34 cellular contexts compared by ENCODE assay signal in genomic region chr5:122842016-122842580, GRCh38.
"Had no signal": no experiment of that assay in that cellular context is flagged by ENCODE, and none has a peak within 500 bp of the region (broad histone marks: within the 10 kb centered on the region; RNA-seq: fewer than 3 reads in every experiment).

No MANE protein-coding gene starts in this region.

- H3K9me3 ChIP-seq: adrenal gland, body of pancreas, breast epithelium had no signal

- H3K4me3 Mint-ChIP-seq: activated B cell treated with CpG ODN at 0.5 μM for 24 hours; activated CD4-positive, alpha-beta memory T cell treated with anti-CD3 and anti-CD28 coated beads for 36 hours; activated CD4-positive, alpha-beta T cell treated with anti-CD3 and anti-CD28 coated beads, Interleukin-2, amount 10 ng/mL, durations not matched to agents 24 days and 14 days; activated CD8-positive, alpha-beta T cell treated with anti-CD3 and anti-CD28 coated beads for 36 hours; activated naive CD4-positive, alpha-beta T cell treated with anti-CD3 and anti-CD28 coated beads for 36 hours; activated naive CD8-positive, alpha-beta T cell treated with anti-CD3 and anti-CD28 coated beads for 36 hours; activated T-cell treated with anti-CD3 and anti-CD28 coated beads, Interleukin-2, amount 50 U/mL, for 4 hours; activated T-cell treated with anti-CD3 and anti-CD28 coated beads, Interleukin-2, amount 50 U/mL, for 72 hours; activated T-helper 1 cell treated with anti-CD3 and anti-CD28 coated beads, Interleukin-12 subunit alpha, Interleukin-12 subunit beta, Interleukin-2, Interleukin-4 antibody, amounts not matched to agents 30 ng/mL and 10 ng/mL and 1 ng/mL, durations not matched to agents 14 hours and 24 hours and 36 hours; activated T-helper 17 cell treated with anti-CD3 and anti-CD28 coated beads, Interleukin-2, amount 50 U/mL, for 72 hours; T-cell; T-helper 2 cell treated with Interferon-gamma antibody and Interleukin-4, amounts not matched to agents 5 μg/mL and 100 μg/mL, for 36 hours had no signal

- H3K27me3 ChIP-seq: adrenal gland, body of pancreas, brain microvascular endothelial cell, breast epithelium had no signal

- ATAC-seq: activated CD8-positive, alpha-beta T cell treated with anti-CD3 and anti-CD28 coated beads for 36 hours; activated naive CD4-positive, alpha-beta T cell treated with anti-CD3 and anti-CD28 coated beads, Interleukin-2, amount 50 U/mL, for 72 hours; activated T-cell treated with anti-CD3 and anti-CD28 coated beads, Interleukin-2, amount 50 U/mL, for 4 hours; activated T-cell treated with anti-CD3 and anti-CD28 coated beads, Interleukin-2, amount 50 U/mL, for 72 hours; activated T-helper 17 cell treated with anti-CD3 and anti-CD28 coated beads, Interleukin-2, amount 50 U/mL, for 72 hours; body of pancreas; T-cell had no signal

- H3K27me3 Mint-ChIP-seq: activated B cell treated with CpG ODN at 0.5 μM for 24 hours; activated CD4-positive, alpha-beta memory T cell treated with anti-CD3 and anti-CD28 coated beads for 36 hours; activated T-helper 17 cell treated with anti-CD3 and anti-CD28 coated beads, Interleukin-2, amount 50 U/mL, for 72 hours had no signal

- DNase-seq: activated B cell treated with CpG ODN at 0.5 μM for 24 hours; activated CD4-positive, alpha-beta memory T cell treated with anti-CD3 and anti-CD28 coated beads for 36 hours; activated CD4-positive, alpha-beta T cell treated with anti-CD3 and anti-CD28 coated beads for 4 hours; activated CD4-positive, alpha-beta T cell treated with anti-CD3 and anti-CD28 coated beads, Interleukin-2, amount 10 ng/mL, durations not matched to agents 24 days and 14 days; activated CD4-positive, alpha-beta T cell treated with anti-CD3 and anti-CD28 coated beads, Interleukin-2, amount 50 U/mL, for 1 hour; activated CD4-positive, alpha-beta T cell treated with anti-CD3 and anti-CD28 coated beads, Interleukin-2, amount 50 U/mL, for 4 hours; activated CD4-positive, CD25-positive, alpha-beta regulatory T cell treated with anti-CD3 and anti-CD28 coated beads, Interleukin-2, amount 50 U/mL, for 72 hours; activated CD8-positive, alpha-beta memory T cell treated with anti-CD3 and anti-CD28 coated beads, Interleukin-2, amount 50 U/mL, for 4 hours; activated CD8-positive, alpha-beta T cell treated with anti-CD3 and anti-CD28 coated beads for 36 hours; activated effector memory CD4-positive, alpha-beta T cell treated with anti-CD3 and anti-CD28 coated beads, Interleukin-2, amount 50 U/mL, for 16 hours; activated gamma-delta T cell treated with Interleukin-2 at 50 U/mL for 16 hours; activated naive CD4-positive, alpha-beta T cell; activated naive CD4-positive, alpha-beta T cell treated with anti-CD3 and anti-CD28 coated beads for 36 hours; activated naive CD4-positive, alpha-beta T cell treated with anti-CD3 and anti-CD28 coated beads, Interleukin-2, amount 50 U/mL, for 16 hours; activated naive CD8-positive, alpha-beta T cell treated with anti-CD3 and anti-CD28 coated beads for 36 hours; activated T-cell treated with anti-CD3 and anti-CD28 coated beads for 4 hours; activated T-cell treated with anti-CD3 and anti-CD28 coated beads, Interleukin-2, amount 50 U/mL, for 1 hour; activated T-cell treated with anti-CD3 and anti-CD28 coated beads, Interleukin-2, amount 50 U/mL, for 4 hours; activated T-cell treated with anti-CD3 and anti-CD28 coated beads, Interleukin-2, amount 50 U/mL, for 72 hours; adrenal gland; amniotic stem cell; aorta; body of pancreas; brain microvascular endothelial cell; central memory CD4-positive, alpha-beta T cell; T-cell; T-helper 2 cell; T-helper 9 cell had no signal

- H3K27ac ChIP-seq: adrenal gland, body of pancreas, brain microvascular endothelial cell, breast epithelium, VCaP had no signal

- H3K4me1 ChIP-seq: breast epithelium had no signal

- H3K36me3 ChIP-seq: adrenal gland, brain microvascular endothelial cell, breast epithelium had no signal

- H3K27ac Mint-ChIP-seq: activated B cell treated with CpG ODN at 0.5 μM for 24 hours; activated CD4-positive, alpha-beta memory T cell treated with anti-CD3 and anti-CD28 coated beads for 36 hours; activated CD4-positive, alpha-beta T cell treated with anti-CD3 and anti-CD28 coated beads, Interleukin-2, amount 10 ng/mL, durations not matched to agents 24 days and 14 days; activated CD8-positive, alpha-beta T cell treated with anti-CD3 and anti-CD28 coated beads for 36 hours; activated naive CD4-positive, alpha-beta T cell treated with anti-CD3 and anti-CD28 coated beads for 36 hours; activated naive CD4-positive, alpha-beta T cell treated with anti-CD3 and anti-CD28 coated beads, Interleukin-2, amount 50 U/mL, for 72 hours; activated naive CD8-positive, alpha-beta T cell treated with anti-CD3 and anti-CD28 coated beads for 36 hours; activated T-cell treated with anti-CD3 and anti-CD28 coated beads, Interleukin-2, amount 50 U/mL, for 72 hours; activated T-helper 1 cell treated with anti-CD3 and anti-CD28 coated beads, Interleukin-12 subunit alpha, Interleukin-12 subunit beta, Interleukin-2, Interleukin-4 antibody, amounts not matched to agents 30 ng/mL and 10 ng/mL and 1 ng/mL, durations not matched to agents 14 hours and 24 hours and 36 hours; activated T-helper 17 cell treated with anti-CD3 and anti-CD28 coated beads, Interleukin-2, amount 50 U/mL, for 72 hours; T-cell; T-helper 2 cell treated with Interferon-gamma antibody and Interleukin-4, amounts not matched to agents 5 μg/mL and 100 μg/mL, for 36 hours had no signal

- H3K4me3 ChIP-seq: adrenal gland, body of pancreas, breast epithelium had no signal

- H3K9me3 Mint-ChIP-seq: activated B cell treated with CpG ODN at 0.5 μM for 24 hours; activated CD4-positive, alpha-beta memory T cell treated with anti-CD3 and anti-CD28 coated beads for 36 hours; activated CD8-positive, alpha-beta T cell treated with anti-CD3 and anti-CD28 coated beads for 36 hours; activated naive CD4-positive, alpha-beta T cell treated with anti-CD3 and anti-CD28 coated beads for 36 hours; activated naive CD4-positive, alpha-beta T cell treated with anti-CD3 and anti-CD28 coated beads, Interleukin-2, amount 50 U/mL, for 72 hours; activated naive CD8-positive, alpha-beta T cell treated with anti-CD3 and anti-CD28 coated beads for 36 hours; activated T-cell treated with anti-CD3 and anti-CD28 coated beads, Interleukin-2, amount 50 U/mL, for 4 hours; activated T-cell treated with anti-CD3 and anti-CD28 coated beads, Interleukin-2, amount 50 U/mL, for 72 hours; activated T-helper 1 cell treated with anti-CD3 and anti-CD28 coated beads, Interleukin-12 subunit alpha, Interleukin-12 subunit beta, Interleukin-2, Interleukin-4 antibody, amounts not matched to agents 30 ng/mL and 10 ng/mL and 1 ng/mL, durations not matched to agents 14 hours and 24 hours and 36 hours; activated T-helper 17 cell treated with anti-CD3 and anti-CD28 coated beads, Interleukin-2, amount 50 U/mL, for 72 hours; T-cell; T-helper 2 cell treated with Interferon-gamma antibody and Interleukin-4, amounts not matched to agents 5 μg/mL and 100 μg/mL, for 36 hours had no signal

- H3K36me3 Mint-ChIP-seq: activated CD4-positive, alpha-beta memory T cell treated with anti-CD3 and anti-CD28 coated beads for 36 hours; activated naive CD4-positive, alpha-beta T cell treated with anti-CD3 and anti-CD28 coated beads, Interleukin-2, amount 50 U/mL, for 72 hours; activated naive CD8-positive, alpha-beta T cell treated with anti-CD3 and anti-CD28 coated beads for 36 hours; T-cell had no signal
